ENCODE assay signal across 14 cellular contexts in genomic region chr10:104246981-104247380, GRCh38. TPM values are rescaled to one million over a fixed set of nuclear protein-coding genes. Genes with fewer than 3 reads are reported as not detected.
DNase-seq lines count a peak whose midpoint lies in the region; ATAC-seq and TF ChIP-seq lines count a peak whose summit lies in the region.
"Had no signal": no experiment of that assay in that cellular context is flagged by ENCODE, and none has a peak within 500 bp of the region (broad histone marks: within the 10 kb centered on the region; RNA-seq: fewer than 3 reads in every experiment).

No MANE protein-coding gene starts in this region.

- H3K4me3 ChIP-seq in vagina: no peak overlapping the region

- TF ChIP-seq CTCF in CD14-positive monocyte (IDR thresholded peaks at IDR 0.05): no peak
- TF ChIP-seq CTCF in HFFc6 (IDR thresholded peaks at IDR 0.05): no peak
- TF ChIP-seq CTCF in vagina (IDR thresholded peaks at IDR 0.05): no peak

- peaks cover 38% of the 10 kb centered on the region for H3K4me1 Mint-ChIP-seq in CD14-positive monocyte
- H3K4me1 Mint-ChIP-seq in HFFc6 (ENCODE audit: low read depth): peaks cover 9% of the 10 kb centered on the region
- H3K4me1 Mint-ChIP-seq in activated naive CD8-positive, alpha-beta T cell treated with anti-CD3 and anti-CD28 coated beads, Interleukin-2, amount 50 U/mL, for 24 hours: peaks cover 11% of the 10 kb centered on the region

- no peaks in the 10 kb centered on the region for H3K36me3 ChIP-seq in vagina
- H3K36me3 ChIP-seq: WERI-Rb-1 had no signal

- no peak overlapping the region for H3K27ac ChIP-seq in vagina
- H3K27ac ChIP-seq: WERI-Rb-1 had no signal

- no peaks in the 10 kb centered on the region for H3K27me3 ChIP-seq in vagina

- peak overlapping the region; percentile 97 to 99 (median 98) for H3K27ac Mint-ChIP-seq in CD14-positive monocyte
- H3K27ac Mint-ChIP-seq in HFFc6: no peak overlapping the region
- H3K27ac Mint-ChIP-seq in activated naive CD8-positive, alpha-beta T cell treated with anti-CD3 and anti-CD28 coated beads, Interleukin-2, amount 50 U/mL, for 24 hours: peak overlapping the region; percentile 37
- H3K27ac Mint-ChIP-seq: mesothelial cell of epicardium had no signal

- H3K27me3 Mint-ChIP-seq in CD14-positive monocyte (ENCODE audit: low read depth in 3 of 3): peaks cover 0 to 3% (median 0%) of the 10 kb centered on the region in 3 donors
- H3K27me3 Mint-ChIP-seq in HFFc6 (ENCODE audit: insufficient read depth): 0 out of 2 replicates have a peak, but pooled peaks cover 2% of the 10 kb centered on the region
- peaks cover 19% of the 10 kb centered on the region for H3K27me3 Mint-ChIP-seq in activated naive CD8-positive, alpha-beta T cell treated with anti-CD3 and anti-CD28 coated beads, Interleukin-2, amount 50 U/mL, for 24 hours

- peak overlapping the region; percentile 61 to 69 for H3K4me3 Mint-ChIP-seq in CD14-positive monocyte
- no peak overlapping the region for H3K4me3 Mint-ChIP-seq in HFFc6
- H3K4me3 Mint-ChIP-seq in activated naive CD8-positive, alpha-beta T cell treated with anti-CD3 and anti-CD28 coated beads, Interleukin-2, amount 50 U/mL, for 24 hours: no peak overlapping the region
- H3K4me3 Mint-ChIP-seq: mesothelial cell of epicardium had no signal

- H3K9me3 Mint-ChIP-seq in CD14-positive monocyte (peaks cover 0 to 5% (median 1%) of the 10 kb centered on the region in 7 donors), HFFc6 (peaks cover 24% of the 10 kb centered on the region)
- no peaks in the 10 kb centered on the region for H3K9me3 Mint-ChIP-seq in activated naive CD8-positive, alpha-beta T cell treated with anti-CD3 and anti-CD28 coated beads, Interleukin-2, amount 50 U/mL, for 24 hours

- DNase-seq in CD14-positive monocyte (ENCODE audit: low spot score) (peak; percentile 90), HFFc6 (peak; percentile 35), iris pigment epithelial cell (ENCODE audit: low read depth) (peak; percentile 54), NCI-H1417 treated with DMSO at 0.1 percent for 48 hours (lab: John Stamatoyannopoulos, UW) (no peak), vagina (ENCODE audit: extremely low spot score in 2 of 2) (no peak)
- DNase-seq in activated naive CD8-positive, alpha-beta T cell treated with anti-CD3 and anti-CD28 coated beads, Interleukin-2, amount 50 U/mL, for 24 hours: no peak
- no peak for DNase-seq in stimulated activated CD4-positive, alpha-beta T cell treated with anti-CD3 and anti-CD28 coated beads, Interleukin-15, amount 100 ng/mL, for 24 hours
- DNase-seq: DMS153; NCI-H1436 treated with DMSO at 0.1 percent for 48 hours; stimulated activated CD8-positive, alpha-beta memory T cell treated with anti-CD3 and anti-CD28 coated beads, Interleukin-4, amount 100 ng/mL, for 48 hours; WERI-Rb-1 had no signal

- TF ChIP-seq POLR2A in vagina (IDR thresholded peaks at IDR 0.05): no peak

- intact Hi-C loops in CD14-positive monocyte (cut with micrococcal nuclease) (loop anchor here in 1 of 2 donors (1.0 to 2.0 kb wide), 2 partner anchors 8 to 14 kb away; partner anchors contain the start of gene CFAP43), vagina (cut with DNase I) (no loop called here)

- no peaks in the 10 kb centered on the region for H3K4me1 ChIP-seq in vagina

- H3K36me3 Mint-ChIP-seq in CD14-positive monocyte (peaks cover 0 to 3% of the 10 kb centered on the region in 2 donors), HFFc6 (ENCODE audit: low read depth) (peaks cover 9% of the 10 kb centered on the region; the same call in 1 of the 2 replicates)
- no peaks in the 10 kb centered on the region for H3K36me3 Mint-ChIP-seq in activated naive CD8-positive, alpha-beta T cell treated with anti-CD3 and anti-CD28 coated beads, Interleukin-2, amount 50 U/mL, for 24 hours (ENCODE audit: low read depth)
- H3K36me3 Mint-ChIP-seq: mesothelial cell of epicardium had no signal

- peak; percentile 81 for ATAC-seq in activated naive CD8-positive, alpha-beta T cell treated with anti-CD3 and anti-CD28 coated beads, Interleukin-2, amount 50 U/mL, for 24 hours
- ATAC-seq in HG03354 (IDR thresholded peaks at IDR 0.05; ENCODE audit: poor library complexity, severe bottlenecking, unreplicated experiment): no peak

- no peaks in the 10 kb centered on the region for H3K9me3 ChIP-seq in vagina

RNA-seq across cellular contexts. Expression of gene GSTO1, which starts 7.7 kb away (rescaled TPM):
- 100 to 1,000 TPM; 495 to 581 TPM for polyA plus RNA-seq in CD14-positive monocyte
- total RNA-seq in HFFc6 (2021; fragmentation: NEBNext Ultra II Directional; extraction: Animal tissue kit (Norgen Biotek cat#: 25700)): 100 to 1,000 TPM; 213 to 242 (median 224) TPM
- total RNA-seq in vagina: 69.5 TPM

RNA-seq across cellular contexts. Expression of gene CFAP43, which starts 14.8 kb away (rescaled TPM):
- under 1 TPM in 1 of 2 donors, not detected in 1; 0.06 TPM for polyA plus RNA-seq in CD14-positive monocyte
- total RNA-seq in HFFc6 (2021; fragmentation: NEBNext Ultra II Directional; extraction: Animal tissue kit (Norgen Biotek cat#: 25700)): under 1 TPM in 1 of 6 experiments, not detected in 5; 0.14 TPM
- 0.25 TPM for total RNA-seq in vagina

RNA-seq across cellular contexts. Expression of gene GSTO2, which starts 22.0 kb away (rescaled TPM):
- polyA plus RNA-seq in CD14-positive monocyte: under 1 TPM in 1 of 2 donors, not detected in 1; 0.26 TPM
- total RNA-seq in HFFc6 (2021; fragmentation: NEBNext Ultra II Directional; extraction: Animal tissue kit (Norgen Biotek cat#: 25700)): 10 to 100 TPM in 4 of 6 experiments, 1 to 10 TPM in 2; 2.5 to 15.0 (median 12.3) TPM
- 13.8 TPM for total RNA-seq in vagina
- total RNA-seq: H4 had no signal

Comparison
In these comparisons a context has a peak if more than half of its experiments do, and no peak if none do; other contexts are left out.
1. DNase-seq: peak in CD14-positive monocyte (single experiment), HFFc6 (single experiment) and iris pigment epithelial cell (single experiment); none in activated naive CD8-positive, alpha-beta T cell treated with anti-CD3 and anti-CD28 coated beads, Interleukin-2, amount 50 U/mL, for 24 hours (single experiment), NCI-H1417 treated with DMSO at 0.1 percent for 48 hours (single experiment), vagina (0 of 2) and stimulated activated CD4-positive, alpha-beta T cell treated with anti-CD3 and anti-CD28 coated beads, Interleukin-15, amount 100 ng/mL, for 24 hours (single experiment).
2. H3K4me3 Mint-ChIP-seq: peak in CD14-positive monocyte (2 of 2); none in HFFc6 (single experiment) and activated naive CD8-positive, alpha-beta T cell treated with anti-CD3 and anti-CD28 coated beads, Interleukin-2, amount 50 U/mL, for 24 hours (single experiment).